In genomic region chr12:54324617-54325441, GRCh38 we compare ENCODE assay signal across 8 cellular contexts. TPM values are rescaled to one million over a fixed set of nuclear protein-coding genes. Genes with fewer than 3 reads are reported as not detected.
DNase-seq lines count a peak whose midpoint lies in the region; ATAC-seq and TF ChIP-seq lines count a peak whose summit lies in the region.

COPZ1 (plus strand) TSS chr12:54325131; CDS start chr12:54325164, 33 bp downstream.

- intact Hi-C loops in esophagus muscularis mucosa (cut with DNase I), result loop anchor here (5.0 kb wide), 3 partner anchors 37 to 73 kb away; partner anchors contain the start of gene GPR84

- ATAC-seq in GM21786 (IDR thresholded peaks at IDR 0.05; ENCODE audit: unreplicated experiment), result peak; percentile 98

- H3F3A ChIP-seq in DOHH2 (ENCODE audit: control insufficient read depth, insufficient read depth), result no peaks in the 10 kb centered on the region

- peaks cover 18% of the 10 kb centered on the region for H3K79me2 ChIP-seq in DOHH2 (ENCODE audit: control insufficient read depth, low read length)

- peak within 1 kb of the TSS; percentile 80 for H3K4me2 ChIP-seq in DOHH2 (ENCODE audit: low read length)

- H3K4me1 ChIP-seq in DOHH2 (ENCODE audit: control insufficient read depth, low read length) (peaks cover 6% of the 10 kb centered on the region), Peyer's patch (peaks cover 0 to 44% (median 7%) of the 10 kb centered on the region in 4 donors), esophagus muscularis mucosa (peaks cover 25 to 53% (median 50%) of the 10 kb centered on the region in 4 donors), muscle layer of duodenum (ENCODE audit: control insufficient read depth in 1 of 2, insufficient read depth in 2 of 2, low read length in 2 of 2) (peaks cover 10 to 35% of the 10 kb centered on the region in 2 donors)

- TF ChIP-seq CTCF in DOHH2 (IDR thresholded peaks at IDR 0.05; ENCODE audit: low read depth, low read length, poor library complexity, severe bottlenecking), result peak; percentile 97
- TF ChIP-seq CTCF in Peyer's patch (IDR thresholded peaks at IDR 0.05), result peak; percentile 70 to 81 (median 77)
- TF ChIP-seq CTCF in esophagus muscularis mucosa (IDR thresholded peaks at IDR 0.05), result peak; percentile 59 to 67 (median 61)

- peak within 1 kb of the TSS; percentile 85 for H3K4me3 ChIP-seq in DOHH2 (ENCODE audit: low read length)
- peak within 1 kb of the TSS; percentile 49 to 83 (median 66) for H3K4me3 ChIP-seq in Peyer's patch
- peak within 1 kb of the TSS; percentile 58 to 79 (median 66) for H3K4me3 ChIP-seq in esophagus muscularis mucosa
- H3K4me3 ChIP-seq in muscle layer of duodenum (ENCODE audit: low read depth in 1 of 2, low read length in 2 of 2), result peak within 1 kb of the TSS; percentile 89 to 94

- H3K9me2 ChIP-seq in DOHH2 (replicated peaks; ENCODE audit: control insufficient read depth, low read length), result no peaks in the 10 kb centered on the region

- DNase-seq in Peyer's patch (peak; percentile 94 to 98 (median 94)), esophagus muscularis mucosa (ENCODE audit: extremely low spot score) (peak; percentile 99)
- peak; percentile 93 to 95 for DNase-seq in activated T-cell treated with anti-CD3 and anti-CD28 coated beads, Interleukin-2, amount 50 U/mL, for 48 hours
- peak; percentile 87 to 96 for DNase-seq in stimulated activated CD8-positive, alpha-beta memory T cell treated with anti-CD3 and anti-CD28 coated beads, Interleukin-7, amount 100 ng/mL, for 4 hours (ENCODE audit: low read depth in 2 of 2)

- no peak for TF ChIP-seq EP300 in esophagus muscularis mucosa (IDR thresholded peaks at IDR 0.05)

- H4K20me1 ChIP-seq in DOHH2 (ENCODE audit: control insufficient read depth, insufficient read depth, low read depth, low read length), result no peaks in the 10 kb centered on the region

- H3K27ac ChIP-seq in DOHH2 (ENCODE audit: low read depth, low read length), result no peak within 1 kb of the TSS
- H3K27ac ChIP-seq in KOPT-K1 (ENCODE audit: low read depth, low read length, poor library complexity, severe bottlenecking), result peak within 1 kb of the TSS; percentile 67
- H3K27ac ChIP-seq in Peyer's patch, result peak within 1 kb of the TSS; percentile 70 to 91 (median 80)
- H3K27ac ChIP-seq in esophagus muscularis mucosa (replicated peaks in 1 of 4), result peak within 1 kb of the TSS; percentile 78 to 90 (median 85)
- peak within 1 kb of the TSS; percentile 97 for H3K27ac ChIP-seq in muscle layer of duodenum (ENCODE audit: low read length)

- WGBS in esophagus muscularis mucosa, result under 1% methylated on average over 33 of the region's 34 CpGs

- TF ChIP-seq POLR2A in Peyer's patch (IDR thresholded peaks at IDR 0.05), result peak; percentile 33 to 79
- peak; percentile 46 for TF ChIP-seq POLR2A in esophagus muscularis mucosa (IDR thresholded peaks at IDR 0.05; ENCODE audit: low read depth)

- no peaks in the 10 kb centered on the region for H3K9me3 ChIP-seq in DOHH2 (ENCODE audit: control insufficient read depth, insufficient read depth, low read length)
- H3K9me3 ChIP-seq in KOPT-K1 (ENCODE audit: insufficient read depth, low read length, poor library complexity, severe bottlenecking), result no peaks in the 10 kb centered on the region
- no peaks in the 10 kb centered on the region for H3K9me3 ChIP-seq in Peyer's patch
- H3K9me3 ChIP-seq in esophagus muscularis mucosa, result no peaks in the 10 kb centered on the region
- no peaks in the 10 kb centered on the region for H3K9me3 ChIP-seq in muscle layer of duodenum (ENCODE audit: control insufficient read depth in 1 of 2, low read length in 2 of 2)

- no peaks in the 10 kb centered on the region for H3K27me3 ChIP-seq in DOHH2 (ENCODE audit: control insufficient read depth, low read length)
- H3K27me3 ChIP-seq in Peyer's patch, result no peaks in the 10 kb centered on the region
- H3K27me3 ChIP-seq in esophagus muscularis mucosa, result no peaks in the 10 kb centered on the region
- no peaks in the 10 kb centered on the region for H3K27me3 ChIP-seq in muscle layer of duodenum (ENCODE audit: low read depth, low read length)

- H3K36me3 ChIP-seq in DOHH2 (ENCODE audit: control insufficient read depth, low read length) (peaks cover 7% of the 10 kb centered on the region), KOPT-K1 (ENCODE audit: insufficient read depth, low read length) (peaks cover 14% of the 10 kb centered on the region), Peyer's patch (peaks cover 0 to 5% (median 0%) of the 10 kb centered on the region in 3 donors), esophagus muscularis mucosa (peaks cover 0 to 14% (median 0%) of the 10 kb centered on the region in 4 donors), muscle layer of duodenum (ENCODE audit: control insufficient read depth in 1 of 2, insufficient read depth in 2 of 2, low read length in 2 of 2) (peaks cover 6 to 8% of the 10 kb centered on the region in 2 donors)

RNA-seq across cellular contexts. Expression of gene COPZ1, which starts in this region (rescaled TPM):
- total RNA-seq in Peyer's patch (10 to 100 TPM; 42.4 to 66.9 (median 54.2) TPM), esophagus muscularis mucosa (10 to 100 TPM; 41.1 to 61.9 (median 48.5) TPM)
